ENCODE assay signal across 12 cellular contexts in the genomic region with DNA sequence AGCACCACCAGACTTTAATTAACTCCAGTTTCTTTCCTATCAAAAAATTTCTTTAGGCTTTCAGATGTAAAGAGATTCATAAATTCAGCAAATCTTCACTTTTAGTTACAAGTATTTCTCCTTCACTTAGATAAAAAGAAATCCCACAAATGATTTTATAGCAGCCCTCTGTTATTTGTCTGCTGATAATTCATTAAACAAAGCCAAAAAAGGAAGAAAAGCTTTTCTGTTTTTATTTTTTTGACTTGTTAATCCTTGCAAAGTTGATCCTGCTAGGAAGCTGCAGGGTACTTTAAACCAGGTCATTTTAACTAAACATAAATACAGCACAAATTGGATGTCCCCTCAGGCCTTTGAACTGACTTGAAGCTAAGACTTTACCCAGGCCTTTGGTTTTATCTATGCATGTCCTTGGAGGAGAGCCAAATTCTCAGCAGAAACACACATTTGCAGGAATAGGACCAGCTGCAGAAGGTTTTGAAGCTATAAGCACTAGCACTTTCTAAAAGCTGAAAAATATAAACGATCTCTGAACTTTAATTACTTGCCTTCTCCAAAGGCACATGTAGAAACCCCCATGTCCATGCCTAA.
DNase-seq lines count a peak whose midpoint lies in the region; ATAC-seq and TF ChIP-seq lines count a peak whose summit lies in the region.
"Had no signal": no experiment of that assay in that cellular context is flagged by ENCODE, and none has a peak within 500 bp of the region (broad histone marks: within the 10 kb centered on the region; RNA-seq: fewer than 3 reads in every experiment).

No MANE protein-coding gene starts in this region.

- POLR2A ChIA-PET in HEK293 (lab: Yijun Ruan, JAX) = interaction anchor here (0.9 kb wide), 1 partner anchor 58 kb away, joined by 3 read pairs; a partner anchor contains a TSS

- H3K36me3 ChIP-seq in HEK293 (ENCODE audit: control insufficient read depth in 2 of 2, insufficient read depth in 1 of 2, low read length in 2 of 2) = no peaks in the 10 kb centered on the region
- H3K36me3 ChIP-seq: pancreas, WERI-Rb-1 had no signal

- ATAC-seq in SK-N-SH treated with all-trans-retinoic acid at 6 μM for 48 hours = peak; percentile 80

- DNase-seq in AG08396 (ENCODE audit: low spot score) = peak; percentile 6
- DNase-seq in left kidney (ENCODE audit: low read depth, low spot score) = peak; percentile 70
- no peak for DNase-seq in activated CD4-positive, alpha-beta T cell treated with anti-CD3 and anti-CD28 coated beads, Interleukin-2, amount 50 U/mL, for 48 hours
- DNase-seq in KG1 (lab: John Stamatoyannopoulos, UW) = no peak
- DNase-seq in islet precursor cell = no peak
- no peak for DNase-seq in activated CD4-positive, CD25-positive, alpha-beta regulatory T cell treated with anti-CD3 and anti-CD28 coated beads, Interleukin-2, amount 50 U/mL, for 72 hours
- DNase-seq: CD4-positive, CD25-positive, alpha-beta regulatory T cell; MM.1S; pancreas; WERI-Rb-1 had no signal

- no peak overlapping the region for H3K27ac ChIP-seq in HEK293 (ENCODE audit: extremely low read depth, low read depth, low read length)
- H3K27ac ChIP-seq: pancreas, WERI-Rb-1 had no signal

- CTCF ChIA-PET in HEK293 (lab: Yijun Ruan, JAX) = no interaction called here

- no peak overlapping the region for H3K4me3 ChIP-seq in HEK293 (ENCODE audit: low read depth, low read length)
- H3K4me3 ChIP-seq: pancreas had no signal

- no peaks in the 10 kb centered on the region for H3K9me3 ChIP-seq in HEK293 (ENCODE audit: control insufficient read depth, insufficient read depth, low read depth, low read length)
- H3K9me3 ChIP-seq: pancreas had no signal

- 0 out of 2 replicates have a peak, but pooled peaks cover 3% of the 10 kb centered on the region for H3K4me1 ChIP-seq in HEK293 (ENCODE audit: control insufficient read depth, insufficient read depth, low read length)
- H3K4me1 ChIP-seq: pancreas had no signal

- no peak for TF ChIP-seq CTCF in HEK293 (tag by site-specific recombination; IDR thresholded peaks at IDR 0.05)

TF ChIP-seq in HEK293, 187 proteins besides CTCF, POLR2A, EP300 and RAD21:
- TF ChIP-seq, protein P1, sequence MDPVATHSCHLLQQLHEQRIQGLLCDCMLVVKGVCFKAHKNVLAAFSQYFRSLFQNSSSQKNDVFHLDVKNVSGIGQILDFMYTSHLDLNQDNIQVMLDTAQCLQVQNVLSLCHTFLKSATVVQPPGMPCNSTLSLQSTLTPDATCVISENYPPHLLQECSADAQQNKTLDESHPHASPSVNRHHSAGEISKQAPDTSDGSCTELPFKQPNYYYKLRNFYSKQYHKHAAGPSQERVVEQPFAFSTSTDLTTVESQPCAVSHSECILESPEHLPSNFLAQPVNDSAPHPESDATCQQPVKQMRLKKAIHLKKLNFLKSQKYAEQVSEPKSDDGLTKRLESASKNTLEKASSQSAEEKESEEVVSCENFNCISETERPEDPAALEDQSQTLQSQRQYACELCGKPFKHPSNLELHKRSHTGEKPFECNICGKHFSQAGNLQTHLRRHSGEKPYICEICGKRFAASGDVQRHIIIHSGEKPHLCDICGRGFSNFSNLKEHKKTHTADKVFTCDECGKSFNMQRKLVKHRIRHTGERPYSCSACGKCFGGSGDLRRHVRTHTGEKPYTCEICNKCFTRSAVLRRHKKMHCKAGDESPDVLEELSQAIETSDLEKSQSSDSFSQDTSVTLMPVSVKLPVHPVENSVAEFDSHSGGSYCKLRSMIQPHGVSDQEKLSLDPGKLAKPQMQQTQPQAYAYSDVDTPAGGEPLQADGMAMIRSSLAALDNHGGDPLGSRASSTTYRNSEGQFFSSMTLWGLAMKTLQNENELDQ (tag by site-specific recombination; IDR thresholded peaks at IDR 0.05; ENCODE audit: low read depth) = no peak
- TF ChIP-seq TRIM28 (IDR thresholded peaks at IDR 0.05; ENCODE audit: borderline replicate concordance, low read length) = peak; percentile 63; the same call in 1 of the 2 replicates
- TF ChIP-seq, protein P2, sequence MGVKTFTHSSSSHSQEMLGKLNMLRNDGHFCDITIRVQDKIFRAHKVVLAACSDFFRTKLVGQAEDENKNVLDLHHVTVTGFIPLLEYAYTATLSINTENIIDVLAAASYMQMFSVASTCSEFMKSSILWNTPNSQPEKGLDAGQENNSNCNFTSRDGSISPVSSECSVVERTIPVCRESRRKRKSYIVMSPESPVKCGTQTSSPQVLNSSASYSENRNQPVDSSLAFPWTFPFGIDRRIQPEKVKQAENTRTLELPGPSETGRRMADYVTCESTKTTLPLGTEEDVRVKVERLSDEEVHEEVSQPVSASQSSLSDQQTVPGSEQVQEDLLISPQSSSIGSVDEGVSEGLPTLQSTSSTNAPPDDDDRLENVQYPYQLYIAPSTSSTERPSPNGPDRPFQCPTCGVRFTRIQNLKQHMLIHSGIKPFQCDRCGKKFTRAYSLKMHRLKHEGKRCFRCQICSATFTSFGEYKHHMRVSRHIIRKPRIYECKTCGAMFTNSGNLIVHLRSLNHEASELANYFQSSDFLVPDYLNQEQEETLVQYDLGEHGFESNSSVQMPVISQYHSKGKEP (tag by site-specific recombination; IDR thresholded peaks at IDR 0.05) = 0 out of 2 replicates have a peak, but pooled peaks have one; percentile 30
- TF ChIP-seq PRDM1 (tag by site-specific recombination; IDR thresholded peaks at IDR 0.05) = no peak
- TF ChIP-seq, protein P3, sequence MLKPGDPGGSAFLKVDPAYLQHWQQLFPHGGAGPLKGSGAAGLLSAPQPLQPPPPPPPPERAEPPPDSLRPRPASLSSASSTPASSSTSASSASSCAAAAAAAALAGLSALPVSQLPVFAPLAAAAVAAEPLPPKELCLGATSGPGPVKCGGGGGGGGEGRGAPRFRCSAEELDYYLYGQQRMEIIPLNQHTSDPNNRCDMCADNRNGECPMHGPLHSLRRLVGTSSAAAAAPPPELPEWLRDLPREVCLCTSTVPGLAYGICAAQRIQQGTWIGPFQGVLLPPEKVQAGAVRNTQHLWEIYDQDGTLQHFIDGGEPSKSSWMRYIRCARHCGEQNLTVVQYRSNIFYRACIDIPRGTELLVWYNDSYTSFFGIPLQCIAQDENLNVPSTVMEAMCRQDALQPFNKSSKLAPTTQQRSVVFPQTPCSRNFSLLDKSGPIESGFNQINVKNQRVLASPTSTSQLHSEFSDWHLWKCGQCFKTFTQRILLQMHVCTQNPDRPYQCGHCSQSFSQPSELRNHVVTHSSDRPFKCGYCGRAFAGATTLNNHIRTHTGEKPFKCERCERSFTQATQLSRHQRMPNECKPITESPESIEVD (tag by site-specific recombination; IDR thresholded peaks at IDR 0.05) = peak; percentile 38; the same call in 1 of the 2 replicates

TF ChIP-seq in SK-N-SH treated with all-trans-retinoic acid at 6 μM for 48 hours, 23 proteins besides CTCF, POLR2A, EP300 and RAD21 (continues in another document):
- TF ChIP-seq ISL1 (CRISPR knock-in tag; IDR thresholded peaks at IDR 0.05) = no peak
- TF ChIP-seq CSDC2 (CRISPR knock-in tag; IDR thresholded peaks at IDR 0.05) = no peak
- TF ChIP-seq RARB (CRISPR knock-in tag; IDR thresholded peaks at IDR 0.05) = no peak
- TF ChIP-seq BACH2 (CRISPR knock-in tag; IDR thresholded peaks at IDR 0.05; ENCODE audit: borderline replicate concordance) = no peak
- TF ChIP-seq, protein P4, sequence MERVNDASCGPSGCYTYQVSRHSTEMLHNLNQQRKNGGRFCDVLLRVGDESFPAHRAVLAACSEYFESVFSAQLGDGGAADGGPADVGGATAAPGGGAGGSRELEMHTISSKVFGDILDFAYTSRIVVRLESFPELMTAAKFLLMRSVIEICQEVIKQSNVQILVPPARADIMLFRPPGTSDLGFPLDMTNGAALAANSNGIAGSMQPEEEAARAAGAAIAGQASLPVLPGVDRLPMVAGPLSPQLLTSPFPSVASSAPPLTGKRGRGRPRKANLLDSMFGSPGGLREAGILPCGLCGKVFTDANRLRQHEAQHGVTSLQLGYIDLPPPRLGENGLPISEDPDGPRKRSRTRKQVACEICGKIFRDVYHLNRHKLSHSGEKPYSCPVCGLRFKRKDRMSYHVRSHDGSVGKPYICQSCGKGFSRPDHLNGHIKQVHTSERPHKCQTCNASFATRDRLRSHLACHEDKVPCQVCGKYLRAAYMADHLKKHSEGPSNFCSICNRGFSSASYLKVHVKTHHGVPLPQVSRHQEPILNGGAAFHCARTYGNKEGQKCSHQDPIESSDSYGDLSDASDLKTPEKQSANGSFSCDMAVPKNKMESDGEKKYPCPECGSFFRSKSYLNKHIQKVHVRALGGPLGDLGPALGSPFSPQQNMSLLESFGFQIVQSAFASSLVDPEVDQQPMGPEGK (CRISPR knock-in tag; IDR thresholded peaks at IDR 0.05; ENCODE audit: borderline replicate concordance) = no peak
- TF ChIP-seq ZC3H10 (CRISPR knock-in tag; IDR thresholded peaks at IDR 0.05) = no peak
- TF ChIP-seq ZNF565 (CRISPR knock-in tag; conservative IDR thresholded peaks at IDR 0.05; ENCODE audit: low read depth) = no peak
- TF ChIP-seq TCF4 (CRISPR knock-in tag; IDR thresholded peaks at IDR 0.05; ENCODE audit: borderline replicate concordance) = peak; percentile 83
- TF ChIP-seq, protein P5, sequence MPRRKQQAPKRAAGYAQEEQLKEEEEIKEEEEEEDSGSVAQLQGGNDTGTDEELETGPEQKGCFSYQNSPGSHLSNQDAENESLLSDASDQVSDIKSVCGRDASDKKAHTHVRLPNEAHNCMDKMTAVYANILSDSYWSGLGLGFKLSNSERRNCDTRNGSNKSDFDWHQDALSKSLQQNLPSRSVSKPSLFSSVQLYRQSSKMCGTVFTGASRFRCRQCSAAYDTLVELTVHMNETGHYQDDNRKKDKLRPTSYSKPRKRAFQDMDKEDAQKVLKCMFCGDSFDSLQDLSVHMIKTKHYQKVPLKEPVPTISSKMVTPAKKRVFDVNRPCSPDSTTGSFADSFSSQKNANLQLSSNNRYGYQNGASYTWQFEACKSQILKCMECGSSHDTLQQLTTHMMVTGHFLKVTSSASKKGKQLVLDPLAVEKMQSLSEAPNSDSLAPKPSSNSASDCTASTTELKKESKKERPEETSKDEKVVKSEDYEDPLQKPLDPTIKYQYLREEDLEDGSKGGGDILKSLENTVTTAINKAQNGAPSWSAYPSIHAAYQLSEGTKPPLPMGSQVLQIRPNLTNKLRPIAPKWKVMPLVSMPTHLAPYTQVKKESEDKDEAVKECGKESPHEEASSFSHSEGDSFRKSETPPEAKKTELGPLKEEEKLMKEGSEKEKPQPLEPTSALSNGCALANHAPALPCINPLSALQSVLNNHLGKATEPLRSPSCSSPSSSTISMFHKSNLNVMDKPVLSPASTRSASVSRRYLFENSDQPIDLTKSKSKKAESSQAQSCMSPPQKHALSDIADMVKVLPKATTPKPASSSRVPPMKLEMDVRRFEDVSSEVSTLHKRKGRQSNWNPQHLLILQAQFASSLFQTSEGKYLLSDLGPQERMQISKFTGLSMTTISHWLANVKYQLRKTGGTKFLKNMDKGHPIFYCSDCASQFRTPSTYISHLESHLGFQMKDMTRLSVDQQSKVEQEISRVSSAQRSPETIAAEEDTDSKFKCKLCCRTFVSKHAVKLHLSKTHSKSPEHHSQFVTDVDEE (CRISPR knock-in tag; IDR thresholded peaks at IDR 0.05) = peak; percentile 47; the same call in 1 of the 2 replicates
- TF ChIP-seq ESRRG (CRISPR knock-in tag; IDR thresholded peaks at IDR 0.05) = no peak
- no peak for TF ChIP-seq ZNF70 (CRISPR knock-in tag; IDR thresholded peaks at IDR 0.05)

Comparison
In these comparisons a context has a peak if more than half of its experiments do, and no peak if none do; other contexts are left out.
1. DNase-seq: peak in AG08396 (single experiment) and left kidney (single experiment); none in activated CD4-positive, alpha-beta T cell treated with anti-CD3 and anti-CD28 coated beads, Interleukin-2, amount 50 U/mL, for 48 hours (0 of 2), KG1 (single experiment), islet precursor cell (single experiment) and activated CD4-positive, CD25-positive, alpha-beta regulatory T cell treated with anti-CD3 and anti-CD28 coated beads, Interleukin-2, amount 50 U/mL, for 72 hours (single experiment).